In the genomic region with DNA sequence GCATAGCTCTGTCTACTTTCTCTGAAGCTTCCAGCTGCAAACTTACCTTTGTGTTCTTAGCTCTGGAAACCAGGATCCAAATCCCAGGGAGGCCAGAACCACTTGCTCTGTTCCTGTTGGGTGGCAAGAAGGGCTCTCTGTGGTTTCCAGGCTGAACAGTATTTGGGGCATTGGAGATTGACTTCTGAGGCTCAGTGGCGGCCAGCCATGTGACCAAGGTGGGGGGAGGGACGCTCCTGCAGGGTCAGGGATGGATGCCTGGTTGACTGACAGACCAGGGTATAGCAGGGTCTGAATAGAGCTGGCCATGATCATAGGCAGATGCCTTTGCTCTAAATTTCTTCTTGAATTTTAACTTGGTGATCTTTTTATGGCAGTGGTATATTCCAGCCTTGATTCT, we compare ENCODE assay signal across 1 cellular context.
TF ChIP-seq lines count a peak whose summit lies in the region.

No MANE protein-coding gene starts in this region.

TF ChIP-seq in GM23338, 12 proteins besides CTCF, POLR2A, EP300 and RAD21 (continued from another document):
- TF ChIP-seq REST (IDR thresholded peaks at IDR 0.05; ENCODE audit: unreplicated experiment) (no peak), ZNF462 (CRISPR knock-in tag; IDR thresholded peaks at IDR 0.05) (no peak), ETS1 (IDR thresholded peaks at IDR 0.05) (no peak), EZH2 (IDR thresholded peaks at IDR 0.05; ENCODE audit: low read depth, unreplicated experiment) (no peak), ZNF331 (CRISPR knock-in tag; IDR thresholded peaks at IDR 0.05; ENCODE audit: low read depth) (no peak), ZNF114 (CRISPR knock-in tag; IDR thresholded peaks at IDR 0.05) (no peak)
